In genomic region chr14:51513281-51513680, GRCh38 we compare ENCODE assay signal across 24 cellular contexts.
"Had no signal": no experiment of that assay in that cellular context is flagged by ENCODE, and none has a peak within 500 bp of the region (broad histone marks: within the 10 kb centered on the region; RNA-seq: fewer than 3 reads in every experiment).

No MANE protein-coding gene starts in this region.

- ATAC-seq: activated T-cell treated with anti-CD3 and anti-CD28 coated beads, Interleukin-2, amount 50 U/mL, for 4 hours; Right ventricle myocardium inferior; T-cell had no signal

- H3K4me1 ChIP-seq: ascending aorta had no signal

- H3K4me3 ChIP-seq: ascending aorta, SK-N-MC had no signal

- H3K27ac Mint-ChIP-seq: activated B cell treated with CpG ODN at 0.5 μM for 24 hours; activated CD4-positive, alpha-beta T cell treated with anti-CD3 and anti-CD28 coated beads, Interleukin-2, amount 10 ng/mL, durations not matched to agents 24 days and 14 days; activated naive CD8-positive, alpha-beta T cell; T-cell had no signal

- H3K27ac ChIP-seq: ascending aorta, SK-N-MC had no signal

- H3K27me3 ChIP-seq: ascending aorta had no signal

- H3K9me3 ChIP-seq: ascending aorta had no signal

- DNase-seq: activated B cell treated with CpG ODN at 0.5 μM for 24 hours; activated CD4-positive, alpha-beta T cell treated with anti-CD3 and anti-CD28 coated beads for 1 hour; activated CD4-positive, alpha-beta T cell treated with anti-CD3 and anti-CD28 coated beads, Interleukin-2, amount 10 ng/mL, durations not matched to agents 24 days and 14 days; activated CD4-positive, alpha-beta T cell treated with anti-CD3 and anti-CD28 coated beads, Interleukin-2, amount 50 U/mL, for 48 hours; activated effector memory CD4-positive, alpha-beta T cell treated with anti-CD3 and anti-CD28 coated beads, Interleukin-2, amount 50 U/mL, for 16 hours; activated naive CD4-positive, alpha-beta T cell treated with Interleukin-2 at 50 U/mL for 16 hours; activated T-cell treated with anti-CD3 and anti-CD28 coated beads, Interleukin-2, amount 50 U/mL, for 4 hours; cerebellar nuclear complex; NCI-H1092; NCI-H1417; NCI-H1930; NCI-H2107; NCI-H2171 treated with DMSO at 0.1 percent for 48 hours; NCI-H526; NCI-H774; RPMI8226; T-cell; T-helper 2 cell; T1000 had no signal

- H3K4me1 Mint-ChIP-seq: activated B cell treated with CpG ODN at 0.5 μM for 24 hours; activated CD4-positive, alpha-beta T cell treated with anti-CD3 and anti-CD28 coated beads, Interleukin-2, amount 10 ng/mL, durations not matched to agents 24 days and 14 days; T-cell had no signal

- H3K4me3 Mint-ChIP-seq: activated B cell treated with CpG ODN at 0.5 μM for 24 hours; activated CD4-positive, alpha-beta T cell treated with anti-CD3 and anti-CD28 coated beads, Interleukin-2, amount 10 ng/mL, durations not matched to agents 24 days and 14 days; activated naive CD8-positive, alpha-beta T cell; activated T-cell treated with anti-CD3 and anti-CD28 coated beads, Interleukin-2, amount 50 U/mL, for 4 hours; T-cell had no signal

- H3K36me3 ChIP-seq: ascending aorta had no signal

- H3K9me3 Mint-ChIP-seq: activated B cell treated with CpG ODN at 0.5 μM for 24 hours; activated T-cell treated with anti-CD3 and anti-CD28 coated beads, Interleukin-2, amount 50 U/mL, for 4 hours; T-cell had no signal

- FAIRE-seq: TTC549 had no signal

- H3K36me3 Mint-ChIP-seq: T-cell had no signal
